Comparison of ENCODE assay signal across 3 cellular contexts in genomic region chr16:1077877-1078578, GRCh38.
TF ChIP-seq lines count a peak whose summit lies in the region.

No MANE protein-coding gene starts in this region.

TF ChIP-seq in SK-N-SH, 30 proteins besides CTCF, POLR2A, EP300 and RAD21 (continues in another document):
- TF ChIP-seq NFIC (IDR thresholded peaks at IDR 0.05; ENCODE audit: borderline replicate concordance) = no peak
- no peak for TF ChIP-seq CHD2 (IDR thresholded peaks at IDR 0.05; ENCODE audit: low read length, partially characterized antibody)
- no peak for TF ChIP-seq SMC3 (IDR thresholded peaks at IDR 0.05; ENCODE audit: low read depth, low read length)
- TF ChIP-seq RXRA (IDR thresholded peaks at IDR 0.05; ENCODE audit: borderline replicate concordance, low read depth) = no peak
- TF ChIP-seq TAF1 (IDR thresholded peaks at IDR 0.05; ENCODE audit: borderline replicate concordance, low read depth, low read length) = no peak
- no peak for TF ChIP-seq SIN3A (IDR thresholded peaks at IDR 0.05; ENCODE audit: borderline replicate concordance, low read depth, low read length)
- TF ChIP-seq MAX (IDR thresholded peaks at IDR 0.05; ENCODE audit: low read depth) = no peak
- no peak for TF ChIP-seq TCF12 (IDR thresholded peaks at IDR 0.05)
- no peak for TF ChIP-seq PBX3 (IDR thresholded peaks at IDR 0.05)
- TF ChIP-seq TEAD4 (IDR thresholded peaks at IDR 0.05; ENCODE audit: borderline replicate concordance, insufficient read depth) = no peak
- no peak for TF ChIP-seq NRF1 (IDR thresholded peaks at IDR 0.05; ENCODE audit: low read depth, low read length)
- TF ChIP-seq FOXJ3 (CRISPR knock-in tag; IDR thresholded peaks at IDR 0.05) = no peak
- TF ChIP-seq USF1 (IDR thresholded peaks at IDR 0.05; ENCODE audit: borderline replicate concordance, low read depth) = no peak
- TF ChIP-seq GATA2 (CRISPR knock-in tag; IDR thresholded peaks at IDR 0.05) = no peak
- TF ChIP-seq YY1 (IDR thresholded peaks at IDR 0.05; ENCODE audit: low read depth) = no peak
- no peak for TF ChIP-seq JUND (IDR thresholded peaks at IDR 0.05)
- no peak for TF ChIP-seq REST (IDR thresholded peaks at IDR 0.05; ENCODE audit: low read depth, low read length)
- no peak for TF ChIP-seq FOXM1 (IDR thresholded peaks at IDR 0.05; ENCODE audit: low read depth)
- TF ChIP-seq RFX5 (IDR thresholded peaks at IDR 0.05; ENCODE audit: low read length) = no peak

TF ChIP-seq in SK-N-SH treated with all-trans-retinoic acid at 6 μM for 48 hours, 23 proteins besides CTCF, POLR2A, EP300 and RAD21:
- no peak for TF ChIP-seq PPARA (CRISPR knock-in tag; IDR thresholded peaks at IDR 0.05; ENCODE audit: borderline replicate concordance)
- TF ChIP-seq ARNTL (CRISPR knock-in tag; IDR thresholded peaks at IDR 0.05; ENCODE audit: borderline replicate concordance, low read depth) = no peak
- no peak for TF ChIP-seq ZFP30 (CRISPR knock-in tag; IDR thresholded peaks at IDR 0.05)
- TF ChIP-seq ZNF565 (CRISPR knock-in tag; conservative IDR thresholded peaks at IDR 0.05; ENCODE audit: low read depth) = no peak
- no peak for TF ChIP-seq CREB5 (CRISPR knock-in tag; IDR thresholded peaks at IDR 0.05; ENCODE audit: low read depth)
- no peak for TF ChIP-seq ZFP3 (CRISPR knock-in tag; IDR thresholded peaks at IDR 0.05)
- TF ChIP-seq ZNF70 (CRISPR knock-in tag; IDR thresholded peaks at IDR 0.05) = no peak
- no peak for TF ChIP-seq CSRNP3 (CRISPR knock-in tag; IDR thresholded peaks at IDR 0.05)
- no peak for TF ChIP-seq CSDC2 (CRISPR knock-in tag; IDR thresholded peaks at IDR 0.05)

TF ChIP-seq in H1, 55 proteins besides CTCF, POLR2A, EP300 and RAD21:
- no peak for TF ChIP-seq CBX5 (IDR thresholded peaks at IDR 0.05; ENCODE audit: low read depth, low read length)
TF ChIP-seq in H1: peak in this region for 0.
